16 cellular contexts compared by ENCODE assay signal in the genomic region with DNA sequence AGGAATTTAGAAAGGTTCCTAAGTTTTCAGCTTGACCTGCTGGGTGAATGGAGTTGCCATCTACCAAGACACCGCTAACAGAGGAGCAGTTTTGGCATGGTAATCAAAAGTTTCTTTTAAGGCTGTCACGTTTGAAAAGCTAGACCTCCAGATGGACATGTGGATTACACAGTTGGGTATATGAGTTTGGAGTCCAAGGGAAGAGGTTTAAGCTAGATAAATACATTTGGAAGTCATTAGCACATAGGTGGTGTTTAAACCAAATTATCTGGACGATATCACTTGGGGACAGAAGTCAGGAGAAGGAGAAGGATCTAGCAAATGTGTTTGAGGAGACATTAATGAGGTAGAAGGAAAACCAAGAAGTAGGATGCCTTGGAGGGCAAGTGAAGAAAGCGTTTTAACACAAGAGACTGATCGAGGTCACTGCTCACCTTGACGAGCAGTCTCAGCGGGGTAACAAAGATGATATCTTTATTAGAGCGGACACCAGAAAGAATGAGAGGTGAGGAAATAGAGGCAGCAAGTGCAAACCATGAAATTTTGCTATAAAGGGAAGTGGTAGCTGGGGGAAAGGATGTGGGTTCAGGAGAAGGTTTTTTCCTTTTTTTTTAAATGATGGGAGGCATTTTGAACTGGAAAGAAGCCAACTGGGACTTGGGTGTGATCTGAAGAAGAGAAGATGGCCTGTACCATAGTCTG. TPM values are rescaled to one million over a fixed set of nuclear protein-coding genes. Genes with fewer than 3 reads are reported as not detected.
DNase-seq lines count a peak whose midpoint lies in the region; ATAC-seq and TF ChIP-seq lines count a peak whose summit lies in the region.
"Had no signal": no experiment of that assay in that cellular context is flagged by ENCODE, and none has a peak within 500 bp of the region (broad histone marks: within the 10 kb centered on the region; RNA-seq: fewer than 3 reads in every experiment).

No MANE protein-coding gene starts in this region.

- peaks cover 22% of the 10 kb centered on the region for H3K4me1 ChIP-seq in osteoblast (ENCODE audit: insufficient read depth, low read length)

- no peak overlapping the region for H3K4me3 ChIP-seq in Jurkat, Clone E6-1 (ENCODE audit: low read length)
- no peak overlapping the region for H3K4me3 ChIP-seq in osteoblast (ENCODE audit: insufficient read depth, low read length)
- H3K4me3 ChIP-seq: left ventricle myocardium inferior, skin epidermis, upper lobe of right lung had no signal

- no peaks in the 10 kb centered on the region for H3K27me3 ChIP-seq in osteoblast (ENCODE audit: insufficient read depth, low read length)
- H3K27me3 ChIP-seq: upper lobe of right lung had no signal

- H3K27me3 Mint-ChIP-seq in activated CD4-positive, alpha-beta T cell treated with anti-CD3 and anti-CD28 coated beads, Interleukin-2, amount 10 ng/mL, durations not matched to agents 7 days and 5 days: no peaks in the 10 kb centered on the region
- H3K27me3 Mint-ChIP-seq in activated B cell treated with CpG ODN at 0.5 μM for 24 hours: no peaks in the 10 kb centered on the region
- no peaks in the 10 kb centered on the region for H3K27me3 Mint-ChIP-seq in natural killer cell (ENCODE audit: low read depth in 2 of 2)

- intact Hi-C loops in activated B cell treated with CpG ODN at 0.5 μM for 24 hours (cut with micrococcal nuclease) (no loop called here), natural killer cell (cut with micrococcal nuclease) (no loop called here)

- no peak for DNase-seq in activated CD4-positive, alpha-beta T cell treated with anti-CD3 and anti-CD28 coated beads, Interleukin-2, amount 10 ng/mL, durations not matched to agents 7 days and 5 days
- DNase-seq in activated CD4-positive, alpha-beta T cell treated with anti-CD3 and anti-CD28 coated beads for 4 hours: no peak
- DNase-seq in Jurkat, Clone E6-1 (ENCODE audit: low read depth, low spot score): peak; percentile 75
- DNase-seq in activated B cell treated with CpG ODN at 0.5 μM for 24 hours (no peak), natural killer cell (no peak), dermis blood vessel endothelial cell (no peak), osteoblast (ENCODE audit: insufficient read length, low spot score, missing footprints) (no peak)
- DNase-seq: activated CD4-positive, CD25-positive, alpha-beta regulatory T cell; anterior cingulate cortex; left ventricle myocardium inferior; NCI-H446 treated with DMSO at 0.1 percent for 48 hours; upper lobe of right lung had no signal

- no peak overlapping the region for H2AFZ ChIP-seq in osteoblast (ENCODE audit: low read length)

- H3K36me3 ChIP-seq in osteoblast (ENCODE audit: insufficient read depth, low read length): no peaks in the 10 kb centered on the region
- H3K36me3 ChIP-seq: left ventricle myocardium inferior, upper lobe of right lung had no signal

- H3K27ac Mint-ChIP-seq in activated CD4-positive, alpha-beta T cell treated with anti-CD3 and anti-CD28 coated beads, Interleukin-2, amount 10 ng/mL, durations not matched to agents 7 days and 5 days: peak overlapping the region; percentile 27
- peak overlapping the region; percentile 51 for H3K27ac Mint-ChIP-seq in activated B cell treated with CpG ODN at 0.5 μM for 24 hours
- peak overlapping the region; percentile 62 to 76 for H3K27ac Mint-ChIP-seq in natural killer cell

- CTCF ChIA-PET in activated CD4-positive, alpha-beta T cell treated with anti-CD3 and anti-CD28 coated beads, Interleukin-2, amount 10 ng/mL, durations not matched to agents 7 days and 5 days (lab: Charles Lee): interaction anchor here (1.0 to 1.4 kb wide), 3 partner anchors 11 to 73 kb away, joined by 3 read pairs; no protein-coding TSS in a partner anchor
- CTCF ChIA-PET in activated B cell treated with CpG ODN at 0.5 μM for 24 hours (lab: Charles Lee): interaction anchor here (1.7 kb wide), 1 partner anchor 71 kb away, joined by 9 read pairs; no protein-coding TSS in a partner anchor

- H3K27ac ChIP-seq in osteoblast (ENCODE audit: low read depth, low read length): no peak overlapping the region
- H3K27ac ChIP-seq: KMS-11, left ventricle myocardium inferior, skin epidermis, upper lobe of right lung had no signal

- no peaks in the 10 kb centered on the region for H3K9me3 ChIP-seq in osteoblast (ENCODE audit: low read depth, low read length)
- H3K9me3 ChIP-seq: left ventricle myocardium inferior, upper lobe of right lung had no signal

- no peak overlapping the region for H3K4me2 ChIP-seq in osteoblast (ENCODE audit: insufficient read depth, low read length)
- H3K4me2 ChIP-seq: KMS-11 had no signal

- H3K4me3 Mint-ChIP-seq in activated CD4-positive, alpha-beta T cell treated with anti-CD3 and anti-CD28 coated beads, Interleukin-2, amount 10 ng/mL, durations not matched to agents 7 days and 5 days: no peak overlapping the region
- no peak overlapping the region for H3K4me3 Mint-ChIP-seq in activated B cell treated with CpG ODN at 0.5 μM for 24 hours
- H3K4me3 Mint-ChIP-seq in natural killer cell: peak overlapping the region; percentile 19

- no peaks in the 10 kb centered on the region for H4K20me1 ChIP-seq in osteoblast (ENCODE audit: insufficient read depth, low read length)

- no peaks in the 10 kb centered on the region for H3K79me2 ChIP-seq in osteoblast (ENCODE audit: insufficient read depth, low read length)

- ATAC-seq in activated B cell treated with CpG ODN at 0.5 μM for 24 hours (ENCODE audit: low read depth): no peak
- ATAC-seq in natural killer cell: peak in 1 of 3 donors; percentile 38
- ATAC-seq in SK-N-SH treated with all-trans-retinoic acid at 6 μM for 48 hours: no peak
- ATAC-seq: Panc1, upper lobe of right lung had no signal

- POLR2A ChIA-PET in activated CD4-positive, alpha-beta T cell treated with anti-CD3 and anti-CD28 coated beads, Interleukin-2, amount 10 ng/mL, durations not matched to agents 7 days and 5 days (lab: Charles Lee): interaction anchor here (0.5 kb wide), 1 partner anchor 70 kb away, joined by 3 read pairs; no protein-coding TSS in a partner anchor
- POLR2A ChIA-PET in activated B cell treated with CpG ODN at 0.5 μM for 24 hours (lab: Charles Lee): interaction anchor here (0.8 to 1.3 kb wide), 3 partner anchors 17 to 32 kb away, joined by 3 to 4 read pairs (median 4); a partner anchor contains a TSS

- peaks cover 52% of the 10 kb centered on the region for H3K4me1 Mint-ChIP-seq in activated CD4-positive, alpha-beta T cell treated with anti-CD3 and anti-CD28 coated beads, Interleukin-2, amount 10 ng/mL, durations not matched to agents 7 days and 5 days
- H3K4me1 Mint-ChIP-seq in activated B cell treated with CpG ODN at 0.5 μM for 24 hours: peaks cover 54% of the 10 kb centered on the region
- peaks cover 38 to 40% of the 10 kb centered on the region in 2 donors for H3K4me1 Mint-ChIP-seq in natural killer cell

- H3K36me3 Mint-ChIP-seq in activated CD4-positive, alpha-beta T cell treated with anti-CD3 and anti-CD28 coated beads, Interleukin-2, amount 10 ng/mL, durations not matched to agents 7 days and 5 days (ENCODE audit: low read depth): peaks cover 4% of the 10 kb centered on the region
- H3K36me3 Mint-ChIP-seq in activated B cell treated with CpG ODN at 0.5 μM for 24 hours (ENCODE audit: low read depth): no peaks in the 10 kb centered on the region
- H3K36me3 Mint-ChIP-seq in natural killer cell: no peaks in the 10 kb centered on the region

- peaks cover 2% of the 10 kb centered on the region for H3K9me3 Mint-ChIP-seq in activated CD4-positive, alpha-beta T cell treated with anti-CD3 and anti-CD28 coated beads, Interleukin-2, amount 10 ng/mL, durations not matched to agents 7 days and 5 days
- H3K9me3 Mint-ChIP-seq in activated B cell treated with CpG ODN at 0.5 μM for 24 hours (no peaks in the 10 kb centered on the region), natural killer cell (no peaks in the 10 kb centered on the region)

- TF ChIP-seq CTCF in activated B cell treated with CpG ODN at 0.5 μM for 24 hours (IDR thresholded peaks at IDR 0.05) (no peak), natural killer cell (IDR thresholded peaks at IDR 0.05) (no peak), osteoblast (IDR thresholded peaks at IDR 0.05; ENCODE audit: extremely low read depth, low read depth, low read length) (no peak)

RNA-seq across cellular contexts. Expression of a gene that starts 17.6 kb away (rescaled TPM):
- 100 to 1,000 TPM; 178 to 183 TPM for total RNA-seq in activated CD4-positive, alpha-beta T cell treated with anti-CD3 and anti-CD28 coated beads, Interleukin-2, amount 10 ng/mL, durations not matched to agents 7 days and 5 days
- 223 TPM for polyA plus RNA-seq in Jurkat, Clone E6-1 (2012; ENCODE audit: insufficient read depth, insufficient read length)
- total RNA-seq in activated B cell treated with CpG ODN at 0.5 μM for 24 hours (87.2 and 88.0 TPM in 2 replicates), natural killer cell (10 to 100 TPM; 49.5 to 76.8 (median 51.8) TPM), dermis blood vessel endothelial cell (214 and 230 TPM in 2 replicates), osteoblast (27.7 and 29.7 TPM in 2 replicates)

RNA-seq across cellular contexts. Expression of a gene that starts 18.5 kb away (rescaled TPM):
- total RNA-seq in activated CD4-positive, alpha-beta T cell treated with anti-CD3 and anti-CD28 coated beads, Interleukin-2, amount 10 ng/mL, durations not matched to agents 7 days and 5 days: under 1 TPM; 0.23 to 0.40 TPM
- polyA plus RNA-seq in Jurkat, Clone E6-1 (2012; ENCODE audit: insufficient read depth, insufficient read length): not detected
- total RNA-seq in activated B cell treated with CpG ODN at 0.5 μM for 24 hours: 0.32 and 0.73 TPM in 2 replicates
- 1 to 10 TPM in 1 of 3 donors, under 1 TPM in 1, not detected in 1; 0.96 to 1.1 TPM for total RNA-seq in natural killer cell
- total RNA-seq in dermis blood vessel endothelial cell: 0.34 TPM in 1 of 2 replicates, not detected in the other
- total RNA-seq in osteoblast: not detected in 2 replicates
- total RNA-seq: left ventricle myocardium inferior had no signal

RNA-seq across cellular contexts. Expression of a gene that starts 25.6 kb away (rescaled TPM):
- total RNA-seq in activated CD4-positive, alpha-beta T cell treated with anti-CD3 and anti-CD28 coated beads, Interleukin-2, amount 10 ng/mL, durations not matched to agents 7 days and 5 days: 10 to 100 TPM; 33.9 to 40.8 TPM
- polyA plus RNA-seq in Jurkat, Clone E6-1 (2012; ENCODE audit: insufficient read depth, insufficient read length): 39.4 TPM
- total RNA-seq in activated B cell treated with CpG ODN at 0.5 μM for 24 hours: 84.8 and 87.3 TPM in 2 replicates
- total RNA-seq in natural killer cell: 10 to 100 TPM; 61.5 to 68.2 (median 63.3) TPM
- 16.9 and 26.9 TPM in 2 replicates for total RNA-seq in dermis blood vessel endothelial cell
- 41.0 and 46.3 TPM in 2 replicates for total RNA-seq in osteoblast

RNA-seq across cellular contexts. Expression of a gene that starts 31.8 kb away (rescaled TPM):
- total RNA-seq in activated CD4-positive, alpha-beta T cell treated with anti-CD3 and anti-CD28 coated beads, Interleukin-2, amount 10 ng/mL, durations not matched to agents 7 days and 5 days: 100 to 1,000 TPM; 131 to 144 TPM
- 386 TPM for polyA plus RNA-seq in Jurkat, Clone E6-1 (2012; ENCODE audit: insufficient read depth, insufficient read length)
- total RNA-seq in activated B cell treated with CpG ODN at 0.5 μM for 24 hours (215 and 231 TPM in 2 replicates), natural killer cell (10 to 100 TPM; 66.0 to 77.6 (median 74.9) TPM), dermis blood vessel endothelial cell (63.1 and 83.3 TPM in 2 replicates), osteoblast (66.0 and 74.9 TPM in 2 replicates)

RNA-seq across cellular contexts. Expression of a gene that starts 32.2 kb away (rescaled TPM):
- 10 to 100 TPM; 58.5 to 59.8 TPM for total RNA-seq in activated CD4-positive, alpha-beta T cell treated with anti-CD3 and anti-CD28 coated beads, Interleukin-2, amount 10 ng/mL, durations not matched to agents 7 days and 5 days
- 87.3 TPM for polyA plus RNA-seq in Jurkat, Clone E6-1 (2012; ENCODE audit: insufficient read depth, insufficient read length)
- total RNA-seq in activated B cell treated with CpG ODN at 0.5 μM for 24 hours: 98.3 and 112 TPM in 2 replicates
- total RNA-seq in natural killer cell: 10 to 100 TPM; 60.1 to 65.4 (median 63.3) TPM
- 30.7 and 86.3 TPM in 2 replicates for total RNA-seq in dermis blood vessel endothelial cell
- total RNA-seq in osteoblast: 36.8 and 47.8 TPM in 2 replicates
